Comparison of ENCODE assay signal across 8 cellular contexts in the genomic region with DNA sequence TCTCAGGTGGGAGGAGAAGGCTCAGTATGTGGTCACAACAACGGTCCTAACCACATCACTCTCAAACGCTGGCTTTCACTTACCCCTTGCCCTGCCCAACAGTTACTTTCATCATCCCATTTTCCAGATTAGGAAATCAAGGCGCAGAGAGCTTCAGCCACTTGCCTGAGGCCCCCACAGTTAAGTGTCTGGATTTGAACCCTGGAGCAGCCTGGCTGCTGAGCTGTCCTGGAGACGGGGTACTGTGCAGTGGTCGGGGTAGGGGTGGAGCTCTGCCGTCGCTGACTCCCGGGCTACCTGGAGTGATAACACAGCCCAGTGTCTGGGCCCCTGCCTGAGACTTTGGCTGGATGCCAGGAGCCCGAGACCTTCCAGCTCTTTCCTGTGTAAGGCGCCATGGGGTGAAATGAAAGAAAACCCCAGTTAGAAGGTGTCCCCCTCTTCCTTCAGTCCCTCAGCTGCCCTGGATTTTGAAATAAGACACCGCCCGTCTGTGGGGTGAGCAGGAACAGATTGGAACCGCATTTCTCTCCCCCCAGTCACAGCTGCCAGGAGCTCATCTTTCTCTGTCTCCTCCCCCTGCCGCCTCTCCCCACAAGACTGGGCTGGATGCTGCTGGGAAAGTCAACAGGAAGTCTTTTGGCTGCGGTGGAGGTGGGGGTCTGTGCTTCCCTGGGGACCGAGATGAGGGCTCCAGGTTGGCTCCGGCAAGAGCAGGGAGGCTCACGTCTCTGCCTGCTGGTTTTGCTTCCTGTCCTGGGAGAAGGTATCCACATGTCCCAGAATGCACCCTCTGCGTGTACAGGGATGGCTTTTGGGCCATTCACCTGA.
DNase-seq lines count a peak whose midpoint lies in the region; ATAC-seq and TF ChIP-seq lines count a peak whose summit lies in the region.

No MANE protein-coding gene starts in this region.

- H3K36me3 Mint-ChIP-seq in H9 (ENCODE audit: insufficient read depth in 1 of 3, low read depth in 3 of 3) (no peaks in the 10 kb centered on the region; a peak in 1 of 7 replicates), glutamatergic neuron (ENCODE audit: unreplicated experiment) (no peaks in the 10 kb centered on the region)
- no peaks in the 10 kb centered on the region for H3K36me3 Mint-ChIP-seq in activated T-cell treated with anti-CD3 and anti-CD28 coated beads, Interleukin-2, amount 50 U/mL, for 72 hours (ENCODE audit: insufficient read depth in 2 of 2)

- H4K8ac ChIP-seq in H9 (replicated peaks; ENCODE audit: insufficient read length, low read depth, low read length) = no peak overlapping the region

- no CpG with 5 or more reads among the region's 19 CpGs for WGBS in H9 (ENCODE audit: extremely low coverage, insufficient read length, low lambda C conversion rate)

- peak overlapping the region; percentile 12 to 69; a peak in 4 of 5 replicates for H3K4me3 Mint-ChIP-seq in H9
- peak overlapping the region; percentile 53 to 65 for H3K4me3 Mint-ChIP-seq in activated T-cell treated with anti-CD3 and anti-CD28 coated beads, Interleukin-2, amount 50 U/mL, for 72 hours
- peak overlapping the region; percentile 76 for H3K4me3 Mint-ChIP-seq in glutamatergic neuron (ENCODE audit: unreplicated experiment)

- no peak overlapping the region for H2AK5ac ChIP-seq in H9 (ENCODE audit: insufficient read length, low read length)

- H3K4ac ChIP-seq in H9 (ENCODE audit: low read depth, low read length) = no peak overlapping the region

- no peak overlapping the region for H2BK20ac ChIP-seq in H9 (ENCODE audit: low read depth, low read length, poor library complexity, severe bottlenecking)

- H3T11ph ChIP-seq in H9 (ENCODE audit: low read length) = no peak overlapping the region

- no peak overlapping the region for H2BK15ac ChIP-seq in H9 (ENCODE audit: low read depth, low read length)

- peaks cover 22% of the 10 kb centered on the region; the same call in 1 of the 2 replicates for H3K4me1 ChIP-seq in H9 (ENCODE audit: insufficient read depth, low read length)
- H3K4me1 ChIP-seq in skeletal muscle satellite cell (ENCODE audit: control insufficient read depth, insufficient read depth, low read length) = peaks cover 73% of the 10 kb centered on the region

- no peak overlapping the region for H3K23ac ChIP-seq in H9 (ENCODE audit: insufficient read length, low read depth, low read length)

- no peak overlapping the region for H2BK120ac ChIP-seq in H9 (ENCODE audit: low read depth, low read length, poor library complexity, severe bottlenecking)

- H3K23me2 ChIP-seq in H9 (ENCODE audit: insufficient read length, low read depth, low read length, poor library complexity, severe bottlenecking) = no peaks in the 10 kb centered on the region

- H4K91ac ChIP-seq in H9 (ENCODE audit: insufficient read length, low read depth, low read length) = no peak overlapping the region

- CTCF ChIA-PET in AG04449 (lab: Yijun Ruan, JAX) = interaction anchor here (0.7 to 4.5 kb wide), 9 partner anchors 8 to 100 kb away, joined by 3 to 25 read pairs (median 4); no protein-coding TSS in a partner anchor

- H3K27me3 Mint-ChIP-seq in H9 (ENCODE audit: low read depth) = no peaks in the 10 kb centered on the region
- no peaks in the 10 kb centered on the region for H3K27me3 Mint-ChIP-seq in activated T-cell treated with anti-CD3 and anti-CD28 coated beads, Interleukin-2, amount 50 U/mL, for 72 hours (ENCODE audit: low read depth)
- H3K27me3 Mint-ChIP-seq in glutamatergic neuron (ENCODE audit: unreplicated experiment) = peaks cover 14% of the 10 kb centered on the region

- H3K9ac ChIP-seq in H9 (ENCODE audit: extremely low read depth, insufficient read length, low read length) (no peak overlapping the region), skeletal muscle satellite cell (ENCODE audit: low read depth, low read length) (peak overlapping the region; percentile 56)

- no peak overlapping the region for H2BK5ac ChIP-seq in H9 (ENCODE audit: insufficient read length, low read length)

- peak overlapping the region; percentile 63 for H2BK12ac ChIP-seq in H9 (ENCODE audit: insufficient read length, low read depth, low read length)

- no peaks in the 10 kb centered on the region for H3K79me2 ChIP-seq in H9 (ENCODE audit: insufficient read depth, low read length)

- peaks cover 47% of the 10 kb centered on the region for H3K36me3 ChIP-seq in skeletal muscle satellite cell (ENCODE audit: insufficient read depth, low read length)

- peak overlapping the region; percentile 16; the same call in 1 of the 2 replicates for H3K14ac ChIP-seq in H9 (ENCODE audit: insufficient read depth, low read length)

- DNase-seq in AG04449 (ENCODE audit: low read depth, low spot score) (peak; percentile 64), H9 (peak; percentile 91), NCI-H69 (lab: John Stamatoyannopoulos, UW) (peak; percentile 99), glutamatergic neuron (peak; percentile 59), NOMO-1 treated with DMSO at 0.1 percent for 48 hours (lab: John Stamatoyannopoulos, UW; ENCODE audit: unreplicated experiment) (no peak)
- peak; percentile 47 to 50 for DNase-seq in activated T-cell treated with anti-CD3 and anti-CD28 coated beads, Interleukin-2, amount 50 U/mL, for 72 hours

- TF ChIP-seq CTCF in AG04449 (IDR thresholded peaks at IDR 0.05; ENCODE audit: insufficient read depth, low read length, missing control alignments) (no peak), H9 (conservative IDR thresholded peaks at IDR 0.05) (no peak), glutamatergic neuron (IDR thresholded peaks at IDR 0.05; ENCODE audit: partially characterized antibody, unreplicated experiment) (no peak)

- peaks cover 5% of the 10 kb centered on the region for H4K20me1 ChIP-seq in H9 (ENCODE audit: control insufficient read depth, insufficient read depth, insufficient read length)

- no peaks in the 10 kb centered on the region for H3K79me1 ChIP-seq in H9 (ENCODE audit: insufficient read depth, low read depth, low read length, poor library complexity, severe bottlenecking)

- H3K27me3 ChIP-seq in H9 (ENCODE audit: insufficient read depth, low read length) = no peaks in the 10 kb centered on the region
- H3K27me3 ChIP-seq in skeletal muscle satellite cell (ENCODE audit: control insufficient read depth, insufficient read depth, low read length) = no peaks in the 10 kb centered on the region

- H3K9me3 ChIP-seq in H9 (ENCODE audit: control insufficient read depth, low read depth, low read length) (no peaks in the 10 kb centered on the region), skeletal muscle satellite cell (replicated peaks; ENCODE audit: low read length) (no peaks in the 10 kb centered on the region)

- H3K4me2 ChIP-seq in H9 (ENCODE audit: insufficient read depth, insufficient read length, low read length) (peak overlapping the region; percentile 5), skeletal muscle satellite cell (ENCODE audit: low read length) (peak overlapping the region; percentile 68)

- peak overlapping the region; percentile 92 to 98 (median 96) for H3K27ac Mint-ChIP-seq in H9
- H3K27ac Mint-ChIP-seq in activated T-cell treated with anti-CD3 and anti-CD28 coated beads, Interleukin-2, amount 50 U/mL, for 72 hours = peak overlapping the region; percentile 6
- H3K27ac Mint-ChIP-seq in glutamatergic neuron (ENCODE audit: unreplicated experiment) = peak overlapping the region; percentile 92

- H3K56ac ChIP-seq in H9 (ENCODE audit: insufficient read length, low read depth, low read length) = peak overlapping the region; percentile 14

- POLR2A ChIA-PET in AG04449 (lab: Yijun Ruan, JAX) = interaction anchor here (0.8 to 1.1 kb wide), 5 partner anchors 47 to 333 kb away, joined by 3 to 5 read pairs (median 4); no protein-coding TSS in a partner anchor

- no peak overlapping the region for H2AFZ ChIP-seq in H9 (ENCODE audit: low read length)

- H3K4me3 ChIP-seq in AG04449 (ENCODE audit: low read depth, low read length) (peak overlapping the region; percentile 27; the same call in 1 of the 2 replicates), skeletal muscle satellite cell (ENCODE audit: low read length) (peak overlapping the region; percentile 43)

- no peak overlapping the region for H3K18ac ChIP-seq in H9 (ENCODE audit: insufficient read length, low read depth, low read length)

- H3K4me1 Mint-ChIP-seq in H9 (peaks cover 36 to 61% of the 10 kb centered on the region in 2 experiments), glutamatergic neuron (ENCODE audit: low read depth, unreplicated experiment) (peaks cover 37% of the 10 kb centered on the region)
- peaks cover 43% of the 10 kb centered on the region for H3K4me1 Mint-ChIP-seq in activated T-cell treated with anti-CD3 and anti-CD28 coated beads, Interleukin-2, amount 50 U/mL, for 72 hours (ENCODE audit: low read depth)

- H3K9me3 Mint-ChIP-seq in H9 = no peaks in the 10 kb centered on the region
- H3K9me3 Mint-ChIP-seq in activated T-cell treated with anti-CD3 and anti-CD28 coated beads, Interleukin-2, amount 50 U/mL, for 72 hours = no peaks in the 10 kb centered on the region
- H3K9me3 Mint-ChIP-seq in glutamatergic neuron (ENCODE audit: unreplicated experiment) = peaks cover 17% of the 10 kb centered on the region

- H3K27ac ChIP-seq in H9 (ENCODE audit: insufficient read length, low read depth, low read length) = peak overlapping the region; percentile 53

- ATAC-seq in activated T-cell treated with anti-CD3 and anti-CD28 coated beads, Interleukin-2, amount 50 U/mL, for 72 hours (replicated peaks in 1 of 2) = peak; percentile 66 to 73
- no peak for ATAC-seq in HG03039 (IDR thresholded peaks at IDR 0.05; ENCODE audit: unreplicated experiment)

- H4K5ac ChIP-seq in H9 (ENCODE audit: insufficient read length, low read depth, low read length) = no peak overlapping the region

Comparison
In these comparisons a context has a peak if more than half of its experiments do, and no peak if none do; other contexts are left out.
1. H3K27ac Mint-ChIP-seq: peak in every context shown above with its lines; median percentile 96 in H9; 92 in glutamatergic neuron; 6 in activated T-cell treated with anti-CD3 and anti-CD28 coated beads, Interleukin-2, amount 50 U/mL, for 72 hours.